Comparison of ENCODE assay signal across 8 cellular contexts in the genomic region with DNA sequence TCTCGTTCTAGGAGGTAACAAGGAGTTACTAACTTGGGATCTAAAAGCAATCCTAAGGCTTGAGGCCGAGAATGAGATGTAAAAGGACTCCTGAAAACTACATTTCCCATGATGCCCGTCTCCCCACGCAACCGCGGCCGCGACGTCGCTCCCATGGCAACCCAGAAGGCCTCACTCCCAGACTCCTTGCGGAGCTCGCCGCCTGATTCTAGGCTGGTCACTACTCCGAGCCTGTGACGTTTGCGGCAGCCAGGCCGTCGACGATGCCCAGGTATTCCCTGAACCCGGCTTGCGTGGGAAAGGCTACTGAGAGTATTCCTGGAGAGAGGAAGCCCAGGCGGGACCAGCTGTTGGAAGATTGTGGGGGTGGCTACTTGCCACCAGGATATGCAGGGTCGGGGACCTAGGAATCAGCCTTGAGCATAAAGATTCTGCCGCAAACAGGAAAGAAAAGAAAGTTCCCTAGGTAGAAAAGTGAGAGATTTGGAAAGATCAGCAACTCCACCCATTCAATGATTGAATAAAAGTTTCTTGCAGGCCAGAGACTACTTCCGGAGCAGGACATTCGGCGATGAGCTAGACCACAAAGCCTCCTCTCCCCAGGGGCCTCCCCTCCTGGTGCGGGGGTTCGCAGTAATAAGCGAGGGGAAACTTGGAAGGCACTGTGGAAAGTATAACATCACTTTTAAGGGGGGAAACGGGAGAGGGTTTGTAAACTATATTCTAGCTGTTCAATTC. TPM values are rescaled to one million over a fixed set of nuclear protein-coding genes. Genes with fewer than 3 reads are reported as not detected.
DNase-seq lines count a peak whose midpoint lies in the region; ATAC-seq, FAIRE-seq and TF ChIP-seq lines count a peak whose summit lies in the region.

A gene (plus strand): TSS at position 164 of the 738 bp plus-strand sequence. CDS start 100 bp downstream, at position 264.

- intact Hi-C loops in kidney (cut with DNase I): no loop called here

- peak within 1 kb of the TSS; percentile 57 to 83 for H3K9ac ChIP-seq in kidney (ENCODE audit: low read length in 2 of 2)

- H3K4me3 ChIP-seq in AG09309 (ENCODE audit: control insufficient read depth, low read depth, low read length) (peak within 1 kb of the TSS; percentile 80), kidney (ENCODE audit: low read length in 2 of 2) (peak within 1 kb of the TSS; percentile 83 to 84)

- FAIRE-seq in kidney (lab: Jason Lieb, UNC): peak; percentile 37

- peak; percentile 58 for DNase-seq in AG09309 (ENCODE audit: low read depth)
- peak; percentile 60 to 82 for DNase-seq in NCI-H446 (lab: John Stamatoyannopoulos, UW)
- DNase-seq in activated CD4-positive, alpha-beta T cell treated with anti-CD3 and anti-CD28 coated beads for 1 hour: peak; percentile 60
- peak; percentile 88 for DNase-seq in cerebellum (ENCODE audit: low spot score)
- DNase-seq in kidney: peak; percentile 97
- DNase-seq in stimulated activated CD4-positive, alpha-beta T cell treated with anti-CD3 and anti-CD28 coated beads, Interleukin-15, amount 100 ng/mL, for 24 hours: peak; percentile 91

- H3K9me3 ChIP-seq in kidney (ENCODE audit: control insufficient read depth in 1 of 2, low read length in 2 of 2): no peaks in the 10 kb centered on the region

- H3K4me1 ChIP-seq in kidney (ENCODE audit: control insufficient read depth in 1 of 2, insufficient read depth in 1 of 2, low read depth in 1 of 2, low read length in 2 of 2): no peaks in the 10 kb centered on the region

- ATAC-seq in GM19025 (IDR thresholded peaks at IDR 0.05; ENCODE audit: low read depth, unreplicated experiment): peak; percentile 98
- ATAC-seq in HG03342 (IDR thresholded peaks at IDR 0.05; ENCODE audit: unreplicated experiment): peak; percentile 99

- H3K36me3 ChIP-seq in kidney (ENCODE audit: control insufficient read depth in 1 of 2, insufficient read depth in 2 of 2, low read length in 2 of 2): peaks cover 4 to 6% of the 10 kb centered on the region in 2 donors

- TF ChIP-seq CTCF in AG09309 (IDR thresholded peaks at IDR 0.05; ENCODE audit: control insufficient read depth, insufficient read depth, low read depth, low read length, missing control alignments) (no peak), kidney (IDR thresholded peaks at IDR 0.05; ENCODE audit: borderline replicate concordance, extremely low read depth, insufficient read depth) (no peak)

- peak within 1 kb of the TSS; percentile 90 for H3K27ac ChIP-seq in kidney (ENCODE audit: low read depth in 2 of 2, low read length in 2 of 2)

RNA-seq across cellular contexts. Expression of the gene that starts here (rescaled TPM):
- total RNA-seq in cerebellum: 43.4 TPM
- 41.5 TPM for total RNA-seq in kidney
- polyA plus RNA-seq in kidney (ENCODE audit: insufficient read depth, low read depth, low replicate concordance): 54.4 TPM

Comparison
In these comparisons a context has a peak if more than half of its experiments do, and no peak if none do; other contexts are left out.
1. Peak in every context shown above with its lines: DNase-seq, ATAC-seq, H3K4me3 ChIP-seq and H3K27ac ChIP-seq.